Comparison of ENCODE assay signal across 10 cellular contexts in genomic region chr22:23305321-23305910, GRCh38.
DNase-seq lines count a peak whose midpoint lies in the region; ATAC-seq and TF ChIP-seq lines count a peak whose summit lies in the region.
"Had no signal": no experiment of that assay in that cellular context is flagged by ENCODE, and none has a peak within 500 bp of the region (broad histone marks: within the 10 kb centered on the region; RNA-seq: fewer than 3 reads in every experiment).

No MANE protein-coding gene starts in this region.

- no peaks in the 10 kb centered on the region for H3K9me3 Mint-ChIP-seq in H9
- H3K9me3 Mint-ChIP-seq: activated naive CD4-positive, alpha-beta T cell treated with anti-CD3 and anti-CD28 coated beads, Interleukin-2, amount 50 U/mL, for 24 hours; T-helper 2 cell treated with Interferon-gamma antibody and Interleukin-4, amounts not matched to agents 5 μg/mL and 100 μg/mL, for 36 hours had no signal

- H2BK120ac ChIP-seq in H9 (ENCODE audit: low read depth, low read length, poor library complexity, severe bottlenecking), result no peak overlapping the region

- TF ChIP-seq CTCF in H9 (conservative IDR thresholded peaks at IDR 0.05), result no peak

- H3T11ph ChIP-seq in H9 (ENCODE audit: low read length), result no peak overlapping the region

- no peaks in the 10 kb centered on the region for H3K79me2 ChIP-seq in H9 (ENCODE audit: insufficient read depth, low read length)

- no peak overlapping the region for H3K14ac ChIP-seq in H9 (ENCODE audit: insufficient read depth, low read length)

- H3K27ac Mint-ChIP-seq in H9, result no peak overlapping the region
- H3K27ac Mint-ChIP-seq: activated naive CD4-positive, alpha-beta T cell treated with anti-CD3 and anti-CD28 coated beads, Interleukin-2, amount 50 U/mL, for 24 hours; T-helper 2 cell treated with Interferon-gamma antibody and Interleukin-4, amounts not matched to agents 5 μg/mL and 100 μg/mL, for 36 hours had no signal

- H3K18ac ChIP-seq in H9 (ENCODE audit: insufficient read length, low read depth, low read length), result no peak overlapping the region

- ATAC-seq in GM21717 (IDR thresholded peaks at IDR 0.05; ENCODE audit: unreplicated experiment), result no peak

- H2BK15ac ChIP-seq in H9 (ENCODE audit: low read depth, low read length), result no peak overlapping the region

- H3K4me1 ChIP-seq in adipocyte (ENCODE audit: control insufficient read depth, insufficient read depth, low read length), result no peaks in the 10 kb centered on the region
- peaks cover 4% of the 10 kb centered on the region for H3K4me1 ChIP-seq in rectal smooth muscle tissue (ENCODE audit: control insufficient read depth, insufficient read depth, low read length)
- H3K4me1 ChIP-seq in H9 (ENCODE audit: insufficient read depth, low read length), result no peaks in the 10 kb centered on the region

- peaks cover 27% of the 10 kb centered on the region for H3K36me3 ChIP-seq in adipocyte (ENCODE audit: control insufficient read depth, insufficient read depth, low read length, severe bottlenecking)
- H3K36me3 ChIP-seq in rectal smooth muscle tissue (ENCODE audit: control insufficient read depth, insufficient read depth, low read length), result peaks cover 2% of the 10 kb centered on the region

- no peak overlapping the region for H3K56ac ChIP-seq in H9 (ENCODE audit: insufficient read length, low read depth, low read length)

- H3K27ac ChIP-seq in rectal smooth muscle tissue (ENCODE audit: low read depth, low read length) (peak overlapping the region; percentile 68), H9 (ENCODE audit: insufficient read length, low read depth, low read length) (no peak overlapping the region)

- no peak overlapping the region for H2BK20ac ChIP-seq in H9 (ENCODE audit: low read depth, low read length, poor library complexity, severe bottlenecking)

- H2BK5ac ChIP-seq in H9 (ENCODE audit: insufficient read length, low read length), result no peak overlapping the region

- no peaks in the 10 kb centered on the region for H3K23me2 ChIP-seq in H9 (ENCODE audit: insufficient read length, low read depth, low read length, poor library complexity, severe bottlenecking)

- no peak overlapping the region for H3K4me3 Mint-ChIP-seq in H9
- H3K4me3 Mint-ChIP-seq: activated naive CD4-positive, alpha-beta T cell treated with anti-CD3 and anti-CD28 coated beads, Interleukin-2, amount 50 U/mL, for 24 hours; T-helper 2 cell treated with Interferon-gamma antibody and Interleukin-4, amounts not matched to agents 5 μg/mL and 100 μg/mL, for 36 hours had no signal

- no peak overlapping the region for H2AK5ac ChIP-seq in H9 (ENCODE audit: insufficient read length, low read length)

- no peak overlapping the region for H3K4ac ChIP-seq in H9 (ENCODE audit: low read depth, low read length)

- H3K27me3 ChIP-seq in adipocyte (replicated peaks; ENCODE audit: control insufficient read depth, insufficient read depth, low read length), result no peaks in the 10 kb centered on the region
- no peaks in the 10 kb centered on the region for H3K27me3 ChIP-seq in rectal smooth muscle tissue (ENCODE audit: control insufficient read depth, insufficient read depth, low read length)
- no peaks in the 10 kb centered on the region for H3K27me3 ChIP-seq in H9 (ENCODE audit: insufficient read depth, low read length)

- no peak overlapping the region for H3K4me3 ChIP-seq in adipocyte (ENCODE audit: low read length)
- no peak overlapping the region for H3K4me3 ChIP-seq in rectal smooth muscle tissue (ENCODE audit: low read length)

- H3K4me2 ChIP-seq in H9 (ENCODE audit: insufficient read depth, insufficient read length, low read length), result no peak overlapping the region

- peaks cover 0 to 2% of the 10 kb centered on the region in 2 experiments; a peak in 1 of 4 replicates for H3K4me1 Mint-ChIP-seq in H9
- H3K4me1 Mint-ChIP-seq: activated naive CD4-positive, alpha-beta T cell treated with anti-CD3 and anti-CD28 coated beads, Interleukin-2, amount 50 U/mL, for 24 hours had no signal

- H3K79me1 ChIP-seq in H9 (ENCODE audit: insufficient read depth, low read depth, low read length, poor library complexity, severe bottlenecking), result no peaks in the 10 kb centered on the region

- no peak overlapping the region for H3K9ac ChIP-seq in adipocyte (ENCODE audit: low read length)
- no peak overlapping the region for H3K9ac ChIP-seq in rectal smooth muscle tissue (ENCODE audit: low read length)
- no peak overlapping the region for H3K9ac ChIP-seq in H9 (ENCODE audit: extremely low read depth, insufficient read length, low read length)

- H4K20me1 ChIP-seq in H9 (ENCODE audit: control insufficient read depth, insufficient read depth, insufficient read length), result no peaks in the 10 kb centered on the region

- no peak overlapping the region for H4K5ac ChIP-seq in H9 (ENCODE audit: insufficient read length, low read depth, low read length)

- H3K23ac ChIP-seq in H9 (ENCODE audit: insufficient read length, low read depth, low read length), result no peak overlapping the region

- WGBS in H9 (ENCODE audit: extremely low coverage, insufficient read length, low lambda C conversion rate), result no CpG with 5 or more reads among the region's 9 CpGs

- H3K36me3 Mint-ChIP-seq in H9 (ENCODE audit: insufficient read depth in 1 of 3, low read depth in 3 of 3), result peaks cover 10 to 38% (median 29%) of the 10 kb centered on the region in 3 experiments; a peak in 6 of 7 replicates

- H4K91ac ChIP-seq in H9 (ENCODE audit: insufficient read length, low read depth, low read length), result no peak overlapping the region

- no peak overlapping the region for H2BK12ac ChIP-seq in H9 (ENCODE audit: insufficient read length, low read depth, low read length)

- no peak overlapping the region for H4K8ac ChIP-seq in H9 (replicated peaks; ENCODE audit: insufficient read length, low read depth, low read length)

- H2AFZ ChIP-seq in H9 (ENCODE audit: low read length), result no peak overlapping the region

- H3K9me3 ChIP-seq in adipocyte (ENCODE audit: control insufficient read depth, low read length) (no peaks in the 10 kb centered on the region), H9 (ENCODE audit: control insufficient read depth, low read depth, low read length) (no peaks in the 10 kb centered on the region)

- H3K27me3 Mint-ChIP-seq in H9 (ENCODE audit: low read depth), result no peaks in the 10 kb centered on the region
- H3K27me3 Mint-ChIP-seq: activated naive CD4-positive, alpha-beta T cell treated with anti-CD3 and anti-CD28 coated beads, Interleukin-2, amount 50 U/mL, for 24 hours had no signal

- DNase-seq in C1 segment of cervical spinal cord (lab: John Stamatoyannopoulos, UW), result peak in 8 of 14 donors; percentile 47 to 79 (median 57)
- DNase-seq in adipocyte (ENCODE audit: low read depth), result peak; percentile 32
- peak; percentile 33 for DNase-seq in glomerular visceral epithelial cell (ENCODE audit: extremely low spot score)
- no peak for DNase-seq in DMS79 treated with DMSO at 0.1 percent for 48 hours (lab: John Stamatoyannopoulos, UW)
- no peak for DNase-seq in NCI-H446 treated with DMSO at 0.1 percent for 48 hours (lab: John Stamatoyannopoulos, UW)
- DNase-seq in H9, result no peak

Comparison
In these comparisons a context has a peak if more than half of its experiments do, and no peak if none do; other contexts are left out.
1. DNase-seq: peak in C1 segment of cervical spinal cord (8 of 14), adipocyte (single experiment) and glomerular visceral epithelial cell (single experiment); none in DMS79 treated with DMSO at 0.1 percent for 48 hours (single experiment), NCI-H446 treated with DMSO at 0.1 percent for 48 hours (single experiment) and H9 (single experiment).